ENCODE assay signal across 8 cellular contexts in genomic region chr11:61918251-61919112, GRCh38. TPM values are rescaled to one million over a fixed set of nuclear protein-coding genes. Genes with fewer than 3 reads are reported as not detected.
DNase-seq lines count a peak whose midpoint lies in the region; ATAC-seq and TF ChIP-seq lines count a peak whose summit lies in the region.

No MANE protein-coding gene starts in this region.

- H3K9me3 ChIP-seq in ascending aorta (no peaks in the 10 kb centered on the region), lung (ENCODE audit: control insufficient read depth in 2 of 2, insufficient read depth in 1 of 2, low read length in 1 of 2) (no peaks in the 10 kb centered on the region), testis (no peaks in the 10 kb centered on the region)

- no peak for DNase-seq in activated CD4-positive, alpha-beta memory T cell treated with anti-CD3 and anti-CD28 coated beads for 36 hours
- no peak for DNase-seq in activated CD4-positive, alpha-beta memory T cell treated with anti-CD3 and anti-CD28 coated beads, Interleukin-2, amount 10 ng/mL, durations not matched to agents 7 days and 5 days
- DNase-seq in ascending aorta (ENCODE audit: low spot score in 2 of 2) (peak in 1 of 2 donors; percentile 65), lung (ENCODE audit: low spot score) (no peak), testis (no peak), HK-2 (ENCODE audit: unreplicated experiment) (no peak), putamen (ENCODE audit: low spot score) (no peak)

- H3K4me1 ChIP-seq in ascending aorta (peaks cover 3 to 8% of the 10 kb centered on the region in 2 donors), lung (ENCODE audit: control insufficient read depth in 2 of 2, insufficient read depth in 2 of 2, low read length in 2 of 2) (peaks cover 5 to 9% of the 10 kb centered on the region in 2 donors), testis (peaks cover 68% of the 10 kb centered on the region)

- H3K27ac Mint-ChIP-seq in activated CD4-positive, alpha-beta memory T cell treated with anti-CD3 and anti-CD28 coated beads for 36 hours, result no peak overlapping the region
- no peak overlapping the region for H3K27ac Mint-ChIP-seq in activated CD4-positive, alpha-beta memory T cell treated with anti-CD3 and anti-CD28 coated beads, Interleukin-2, amount 10 ng/mL, durations not matched to agents 7 days and 5 days

- intact Hi-C loops in activated CD4-positive, alpha-beta memory T cell treated with anti-CD3 and anti-CD28 coated beads for 36 hours (cut with micrococcal nuclease), result no loop called here
- intact Hi-C loops in ascending aorta (cut with DNase I), result no loop called here
- intact Hi-C loops in testis (cut with DNase I; ENCODE audit: low total_unique reads), result no loop called here

- no peaks in the 10 kb centered on the region for H3K27me3 ChIP-seq in ascending aorta
- no peaks in the 10 kb centered on the region for H3K27me3 ChIP-seq in lung (ENCODE audit: control insufficient read depth, insufficient read depth)
- no peaks in the 10 kb centered on the region for H3K27me3 ChIP-seq in testis

- H3K27me3 Mint-ChIP-seq in activated CD4-positive, alpha-beta memory T cell treated with anti-CD3 and anti-CD28 coated beads for 36 hours, result peaks cover 50% of the 10 kb centered on the region
- peaks cover 50% of the 10 kb centered on the region for H3K27me3 Mint-ChIP-seq in activated CD4-positive, alpha-beta memory T cell treated with anti-CD3 and anti-CD28 coated beads, Interleukin-2, amount 10 ng/mL, durations not matched to agents 7 days and 5 days

- WGBS in lung, 2 donors, result 77 to 81% methylated on average over 14 of the region's 14 CpGs
- WGBS in testis, 2 donors, result 63 to 77% methylated on average over 13 to 14 of the region's 14 CpGs

- no peaks in the 10 kb centered on the region for H3K36me3 Mint-ChIP-seq in activated CD4-positive, alpha-beta memory T cell treated with anti-CD3 and anti-CD28 coated beads for 36 hours
- no peaks in the 10 kb centered on the region for H3K36me3 Mint-ChIP-seq in activated CD4-positive, alpha-beta memory T cell treated with anti-CD3 and anti-CD28 coated beads, Interleukin-2, amount 10 ng/mL, durations not matched to agents 7 days and 5 days (ENCODE audit: low read depth)

- peak overlapping the region; percentile 67 to 90 for H3K4me3 ChIP-seq in ascending aorta
- H3K4me3 ChIP-seq in lung, result no peak overlapping the region
- H3K4me3 ChIP-seq in testis, result peak overlapping the region in 1 of 2 donors; percentile 81

- H3K9me3 Mint-ChIP-seq in activated CD4-positive, alpha-beta memory T cell treated with anti-CD3 and anti-CD28 coated beads for 36 hours, result no peaks in the 10 kb centered on the region
- no peaks in the 10 kb centered on the region for H3K9me3 Mint-ChIP-seq in activated CD4-positive, alpha-beta memory T cell treated with anti-CD3 and anti-CD28 coated beads, Interleukin-2, amount 10 ng/mL, durations not matched to agents 7 days and 5 days

- H3K27ac ChIP-seq in ascending aorta, result peak overlapping the region; percentile 39 to 54
- H3K27ac ChIP-seq in lung (ENCODE audit: low read depth in 1 of 2, low read length in 1 of 2), result peak overlapping the region; percentile 4 to 42
- peak overlapping the region; percentile 80 to 90 for H3K27ac ChIP-seq in testis

- POLR2A ChIA-PET in activated CD4-positive, alpha-beta memory T cell treated with anti-CD3 and anti-CD28 coated beads for 36 hours (lab: Charles Lee), result no interaction called here
- POLR2A ChIA-PET in activated CD4-positive, alpha-beta memory T cell treated with anti-CD3 and anti-CD28 coated beads, Interleukin-2, amount 10 ng/mL, durations not matched to agents 7 days and 5 days (lab: Charles Lee), result no interaction called here

- CTCF ChIA-PET in activated CD4-positive, alpha-beta memory T cell treated with anti-CD3 and anti-CD28 coated beads for 36 hours (lab: Charles Lee), result interaction anchor here (1.0 to 3.9 kb wide), 3 partner anchors 19 to 21 kb away, joined by 3 to 23 read pairs (median 5); no protein-coding TSS in a partner anchor
- CTCF ChIA-PET in activated CD4-positive, alpha-beta memory T cell treated with anti-CD3 and anti-CD28 coated beads, Interleukin-2, amount 10 ng/mL, durations not matched to agents 7 days and 5 days (lab: Charles Lee), result no interaction called here

- ATAC-seq in lung (ENCODE audit: insufficient read depth, low FRiP score) (no peak), GM18907 (IDR thresholded peaks at IDR 0.05; ENCODE audit: unreplicated experiment) (no peak)

- H3K36me3 ChIP-seq in ascending aorta, result no peaks in the 10 kb centered on the region
- no peaks in the 10 kb centered on the region for H3K36me3 ChIP-seq in lung (ENCODE audit: control insufficient read depth in 2 of 2, insufficient read depth in 2 of 2, low read length in 2 of 2)
- H3K36me3 ChIP-seq in testis (ENCODE audit: low read depth, missing control alignments), result no peaks in the 10 kb centered on the region

- no peak for TF ChIP-seq POLR2A in testis (IDR thresholded peaks at IDR 0.05)

- H3K4me1 Mint-ChIP-seq in activated CD4-positive, alpha-beta memory T cell treated with anti-CD3 and anti-CD28 coated beads for 36 hours (ENCODE audit: low read depth), result peaks cover 9% of the 10 kb centered on the region
- H3K4me1 Mint-ChIP-seq in activated CD4-positive, alpha-beta memory T cell treated with anti-CD3 and anti-CD28 coated beads, Interleukin-2, amount 10 ng/mL, durations not matched to agents 7 days and 5 days, result peaks cover 8% of the 10 kb centered on the region

- TF ChIP-seq CTCF in ascending aorta (IDR thresholded peaks at IDR 0.05) (no peak), lung (IDR thresholded peaks at IDR 0.05; ENCODE audit: control extremely low read depth, extremely low read depth) (no peak), testis (IDR thresholded peaks at IDR 0.05) (no peak)

- peak overlapping the region; percentile 67 for H3K4me3 Mint-ChIP-seq in activated CD4-positive, alpha-beta memory T cell treated with anti-CD3 and anti-CD28 coated beads for 36 hours
- H3K4me3 Mint-ChIP-seq in activated CD4-positive, alpha-beta memory T cell treated with anti-CD3 and anti-CD28 coated beads, Interleukin-2, amount 10 ng/mL, durations not matched to agents 7 days and 5 days, result no peak overlapping the region

RNA-seq across cellular contexts. Expression of gene RAB3IL1, which starts 1.1 kb away (rescaled TPM):
- total RNA-seq in activated CD4-positive, alpha-beta memory T cell treated with anti-CD3 and anti-CD28 coated beads for 36 hours, result under 1 TPM; 0.10 to 0.21 TPM
- total RNA-seq in activated CD4-positive, alpha-beta memory T cell treated with anti-CD3 and anti-CD28 coated beads, Interleukin-2, amount 10 ng/mL, durations not matched to agents 7 days and 5 days, result not detected
- 23.2 TPM for total RNA-seq in ascending aorta
- 10 to 100 TPM in 1 of 2 donors, 1 to 10 TPM in 1; 8.8 to 10.9 TPM for total RNA-seq in lung
- 10 to 100 TPM in 1 of 2 donors, 1 to 10 TPM in 1; 6.7 to 20.8 TPM for polyA plus RNA-seq in lung
- total RNA-seq in testis, result 10 to 100 TPM; 57.7 to 65.8 TPM
- polyA plus RNA-seq in testis (ENCODE audit: insufficient read depth, low read depth, low replicate concordance), result 88.2 TPM

RNA-seq across cellular contexts. Expression of gene FADS3, which starts 27.1 kb away (rescaled TPM):
- 10 to 100 TPM; 11.9 to 12.1 TPM for total RNA-seq in activated CD4-positive, alpha-beta memory T cell treated with anti-CD3 and anti-CD28 coated beads for 36 hours
- 1 to 10 TPM; 5.2 to 5.4 TPM for total RNA-seq in activated CD4-positive, alpha-beta memory T cell treated with anti-CD3 and anti-CD28 coated beads, Interleukin-2, amount 10 ng/mL, durations not matched to agents 7 days and 5 days
- total RNA-seq in ascending aorta, result 191 TPM
- 10 to 100 TPM; 12.3 to 64.8 TPM for total RNA-seq in lung
- 10 to 100 TPM; 52.7 to 56.2 TPM for polyA plus RNA-seq in lung
- total RNA-seq in testis, result 10 to 100 TPM; 50.6 to 88.5 TPM
- 20.5 TPM for polyA plus RNA-seq in testis (ENCODE audit: insufficient read depth, low read depth, low replicate concordance)

RNA-seq across cellular contexts. Expression of gene BEST1, which starts 31.7 kb away (rescaled TPM):
- under 1 TPM; 0.41 to 0.48 TPM for total RNA-seq in activated CD4-positive, alpha-beta memory T cell treated with anti-CD3 and anti-CD28 coated beads for 36 hours
- under 1 TPM; 0.25 to 0.30 TPM for total RNA-seq in activated CD4-positive, alpha-beta memory T cell treated with anti-CD3 and anti-CD28 coated beads, Interleukin-2, amount 10 ng/mL, durations not matched to agents 7 days and 5 days
- total RNA-seq in ascending aorta (30.9 TPM), lung (10 to 100 TPM in 1 of 2 donors, 1 to 10 TPM in 1; 4.9 to 16.6 TPM), testis (10 to 100 TPM; 21.0 to 33.4 TPM)
- polyA plus RNA-seq in lung (10 to 100 TPM in 1 of 2 donors, 1 to 10 TPM in 1; 6.1 to 27.3 TPM), testis (ENCODE audit: insufficient read depth, low read depth, low replicate concordance) (9.2 TPM)

RNA-seq across cellular contexts. Expression of gene FTH1, which starts 49.0 kb away (rescaled TPM):
- 100 to 1,000 TPM; 915 to 922 TPM for total RNA-seq in activated CD4-positive, alpha-beta memory T cell treated with anti-CD3 and anti-CD28 coated beads for 36 hours
- total RNA-seq in activated CD4-positive, alpha-beta memory T cell treated with anti-CD3 and anti-CD28 coated beads, Interleukin-2, amount 10 ng/mL, durations not matched to agents 7 days and 5 days, result 1,000 to 10,000 TPM; 1,164 to 1,189 TPM
- total RNA-seq in ascending aorta (2,353 TPM), lung (1,000 to 10,000 TPM; 1,737 to 4,072 TPM), testis (1,000 to 10,000 TPM; 1,162 to 1,419 TPM)
- polyA plus RNA-seq in lung (over 10,000 TPM in 1 of 2 donors, 1,000 to 10,000 TPM in 1; 6,299 to 24,273 TPM), testis (ENCODE audit: insufficient read depth, low read depth, low replicate concordance) (2,237 TPM)

Comparison
In these comparisons a context has a peak if more than half of its experiments do, and no peak if none do; other contexts are left out.
1. H3K27ac ChIP-seq: peak in every context shown above with its lines; median percentile 85 in testis; 46 in ascending aorta; 23 in lung.
2. RNA of gene RAB3IL1, which starts 1.1 kb away (total RNA-seq): 57.7 to 65.8 TPM in testis, 23.2 TPM in ascending aorta (single experiment) and 8.8 to 10.9 TPM in lung; 0.10 to 0.21 TPM in activated CD4-positive, alpha-beta memory T cell treated with anti-CD3 and anti-CD28 coated beads for 36 hours and not detected in activated CD4-positive, alpha-beta memory T cell treated with anti-CD3 and anti-CD28 coated beads, Interleukin-2, amount 10 ng/mL, durations not matched to agents 7 days and 5 days; every median in the first group is over 4 times any median in the second.